11 cellular contexts compared by ENCODE assay signal in genomic region chr6:42374027-42374669, GRCh38.
DNase-seq lines count a peak whose midpoint lies in the region; ATAC-seq, FAIRE-seq and TF ChIP-seq lines count a peak whose summit lies in the region.
"Had no signal": no experiment of that assay in that cellular context is flagged by ENCODE, and none has a peak within 500 bp of the region (broad histone marks: within the 10 kb centered on the region; RNA-seq: fewer than 3 reads in every experiment).

No MANE protein-coding gene starts in this region.

- no peak for FAIRE-seq in kidney (lab: Jason Lieb, UNC)

- H3K27me3 ChIP-seq in A673 (replicated peaks; ENCODE audit: insufficient read depth, low read depth, low read length, poor library complexity): no peaks in the 10 kb centered on the region
- H3K27me3 ChIP-seq in CD8-positive, alpha-beta memory T cell (ENCODE audit: insufficient read depth, low read length, poor library complexity, severe bottlenecking): no peaks in the 10 kb centered on the region

- POLR2A ChIA-PET in A673 (lab: Charles Lee; ENCODE audit: low non-redundant PET): no interaction called here
- POLR2A ChIA-PET in CD8-positive, alpha-beta memory T cell (lab: Charles Lee): interaction anchor here (0.6 to 1.9 kb wide), 3 partner anchors 16 to 78 kb away, joined by 3 to 11 read pairs (median 4); partner anchors contain the start of gene TRERF1
- POLR2A ChIA-PET in RWPE1 (lab: Yijun Ruan, JAX; ENCODE audit: low non-redundant PET): interaction anchor here (0.7 kb wide), 1 partner anchor 36 kb away, joined by 7 read pairs; no protein-coding TSS in a partner anchor

- DNase-seq in A673 (ENCODE audit: low spot score) (peak; percentile 6), RWPE1 (ENCODE audit: low spot score) (no peak), GM03348 (ENCODE audit: low spot score) (no peak), foreskin melanocyte (no peak), kidney (no peak), HT-29 (ENCODE audit: low spot score) (no peak)
- no peak for DNase-seq in CD8-positive, alpha-beta memory T cell
- peak in 2 of 3 experiments; percentile 10 to 21 for DNase-seq in effector memory CD8-positive, alpha-beta T cell
- DNase-seq: amygdala, PC-9 had no signal

- H3K9ac ChIP-seq in kidney (ENCODE audit: low read length in 2 of 2): no peak overlapping the region

- ATAC-seq in effector memory CD8-positive, alpha-beta T cell (replicated peaks): peak; percentile 81

- BruUV-seq in A673 (replicated peaks; lab: Mats Ljungman, UMichigan): no TSS peak

- H3K9me3 Mint-ChIP-seq in CD8-positive, alpha-beta memory T cell: no peaks in the 10 kb centered on the region
- H3K9me3 Mint-ChIP-seq in effector memory CD8-positive, alpha-beta T cell: peaks cover 0 to 2% of the 10 kb centered on the region in 2 donors

- H3K4me3 ChIP-seq in A673 (ENCODE audit: low read depth, low read length, poor library complexity, severe bottlenecking) (no peak overlapping the region), kidney (ENCODE audit: low read length in 2 of 2) (no peak overlapping the region)
- no peak overlapping the region for H3K4me3 ChIP-seq in CD8-positive, alpha-beta memory T cell (ENCODE audit: low read length)
- H3K4me3 ChIP-seq: PC-9 had no signal

- peak overlapping the region in 6 of 7 donors; percentile 56 to 78 (median 74) for H3K4me3 Mint-ChIP-seq in CD8-positive, alpha-beta memory T cell
- H3K4me3 Mint-ChIP-seq in effector memory CD8-positive, alpha-beta T cell: peak overlapping the region; percentile 53 to 67

- intact Hi-C loops in A673 (cut with micrococcal nuclease; ENCODE audit: unreplicated experiment) (no loop called here), kidney (cut with DNase I) (no loop called here)

- H3K4me1 ChIP-seq in A673 (ENCODE audit: insufficient read depth, low read length, poor library complexity, severe bottlenecking) (no peaks in the 10 kb centered on the region), kidney (ENCODE audit: control insufficient read depth in 1 of 2, insufficient read depth in 1 of 2, low read depth in 1 of 2, low read length in 2 of 2) (no peaks in the 10 kb centered on the region)
- H3K4me1 ChIP-seq in CD8-positive, alpha-beta memory T cell (ENCODE audit: insufficient read depth, low read length): peaks cover 63% of the 10 kb centered on the region

- H3K4me1 Mint-ChIP-seq in CD8-positive, alpha-beta memory T cell: peaks cover 60 to 80% (median 75%) of the 10 kb centered on the region in 3 donors
- H3K4me1 Mint-ChIP-seq in effector memory CD8-positive, alpha-beta T cell (ENCODE audit: low read depth in 2 of 2): peaks cover 52 to 56% of the 10 kb centered on the region in 2 donors

- H3K36me3 ChIP-seq in A673 (ENCODE audit: insufficient read depth, low read length, poor library complexity, severe bottlenecking) (no peaks in the 10 kb centered on the region), kidney (ENCODE audit: control insufficient read depth in 1 of 2, insufficient read depth in 2 of 2, low read length in 2 of 2) (no peaks in the 10 kb centered on the region)
- no peaks in the 10 kb centered on the region for H3K36me3 ChIP-seq in CD8-positive, alpha-beta memory T cell (ENCODE audit: insufficient read depth, low read length)

- TF ChIP-seq CTCF in A673 (conservative IDR thresholded peaks at IDR 0.05; ENCODE audit: low read depth, low read length): no peak
- TF ChIP-seq CTCF in RWPE1 (conservative IDR thresholded peaks at IDR 0.05; ENCODE audit: low read depth): no peak
- TF ChIP-seq CTCF in kidney (IDR thresholded peaks at IDR 0.05; ENCODE audit: borderline replicate concordance, extremely low read depth, insufficient read depth): no peak

- CTCF ChIA-PET in A673 (lab: Charles Lee): interaction anchor here (0.6 kb wide), 1 partner anchor 78 kb away, joined by 5 read pairs; the partner anchor contains the start of gene TRERF1
- CTCF ChIA-PET in CD8-positive, alpha-beta memory T cell (lab: Charles Lee): interaction anchor here (0.6 to 2.9 kb wide), 6 partner anchors 10 to 173 kb away, joined by 3 to 13 read pairs (median 4); no protein-coding TSS in a partner anchor
- CTCF ChIA-PET in RWPE1 (lab: Yijun Ruan, JAX): interaction anchor here (0.6 to 1.3 kb wide), 3 partner anchors 27 to 174 kb away, joined by 3 to 4 read pairs (median 3); no protein-coding TSS in a partner anchor

- H3K9me3 ChIP-seq in A673 (ENCODE audit: low read depth, low read length, poor library complexity, severe bottlenecking) (no peaks in the 10 kb centered on the region), kidney (ENCODE audit: control insufficient read depth in 1 of 2, low read length in 2 of 2) (no peaks in the 10 kb centered on the region)
- no peaks in the 10 kb centered on the region for H3K9me3 ChIP-seq in CD8-positive, alpha-beta memory T cell (ENCODE audit: low read length)

- no peak overlapping the region for H3K27ac ChIP-seq in A673 (ENCODE audit: low read depth, low read length, poor library complexity, severe bottlenecking)
- no peak overlapping the region for H3K27ac ChIP-seq in CD8-positive, alpha-beta memory T cell (ENCODE audit: low read depth, low read length)
- H3K27ac ChIP-seq in RWPE1: peak overlapping the region; percentile 69
- no peak overlapping the region for H3K27ac ChIP-seq in kidney (ENCODE audit: low read depth in 2 of 2, low read length in 2 of 2)
- H3K27ac ChIP-seq: C4-2B, PC-9 had no signal

- no peaks in the 10 kb centered on the region for H3K27me3 Mint-ChIP-seq in CD8-positive, alpha-beta memory T cell
- no peaks in the 10 kb centered on the region for H3K27me3 Mint-ChIP-seq in effector memory CD8-positive, alpha-beta T cell

- peak overlapping the region; percentile 60 to 97 (median 92) for H3K27ac Mint-ChIP-seq in CD8-positive, alpha-beta memory T cell
- H3K27ac Mint-ChIP-seq in effector memory CD8-positive, alpha-beta T cell: peak overlapping the region; percentile 59 to 88

- peaks cover 0 to 7% (median 0%) of the 10 kb centered on the region in 3 donors for H3K36me3 Mint-ChIP-seq in CD8-positive, alpha-beta memory T cell
- no peaks in the 10 kb centered on the region for H3K36me3 Mint-ChIP-seq in effector memory CD8-positive, alpha-beta T cell (ENCODE audit: insufficient read depth)

Comparison
In these comparisons a context has a peak if more than half of its experiments do, and no peak if none do; other contexts are left out.
1. DNase-seq: peak in A673 (single experiment) and effector memory CD8-positive, alpha-beta T cell (2 of 3); none in CD8-positive, alpha-beta memory T cell (0 of 5), RWPE1 (single experiment), GM03348 (single experiment), foreskin melanocyte (single experiment), kidney (single experiment) and HT-29 (single experiment).